ENCODE assay signal across 8 cellular contexts in genomic region chr18:62131305-62131909, GRCh38. TPM values are rescaled to one million over a fixed set of nuclear protein-coding genes. Genes with fewer than 3 reads are reported as not detected.
DNase-seq lines count a peak whose midpoint lies in the region; ATAC-seq and TF ChIP-seq lines count a peak whose summit lies in the region.

No MANE protein-coding gene starts in this region.

- H3K27me3 ChIP-seq in adrenal gland (no peaks in the 10 kb centered on the region), right atrium auricular region (no peaks in the 10 kb centered on the region)

- H3K27ac ChIP-seq in adrenal gland (no peak overlapping the region), right atrium auricular region (no peak overlapping the region)

- peak; percentile 72 to 98 (median 92) for TF ChIP-seq CTCF in adrenal gland (IDR thresholded peaks at IDR 0.05)
- TF ChIP-seq CTCF in right atrium auricular region (IDR thresholded peaks at IDR 0.05) = peak; percentile 66 to 90

- H3K36me3 ChIP-seq in adrenal gland (replicated peaks in 1 of 2) = no peaks in the 10 kb centered on the region
- H3K36me3 ChIP-seq in right atrium auricular region = no peaks in the 10 kb centered on the region

- H3K4me3 ChIP-seq in adrenal gland (no peak overlapping the region), right atrium auricular region (no peak overlapping the region), skeletal muscle cell (ENCODE audit: low read depth, low read length) (no peak overlapping the region)

- intact Hi-C loops in adrenal gland (cut with DNase I) = loop anchor here (5.0 to 10.0 kb wide), 3 partner anchors 227 to 577 kb away; no protein-coding TSS in a partner anchor

- DNase-seq in DMS79 treated with DMSO at 0.1 percent for 48 hours (lab: John Stamatoyannopoulos, UW) (peak; percentile 52), LoVo (ENCODE audit: low spot score) (peak; percentile 65), SKM-1 (lab: John Stamatoyannopoulos, UW; ENCODE audit: unreplicated experiment) (peak; percentile 26), adrenal gland (peak; percentile 48 to 74 (median 54)), right atrium auricular region (ENCODE audit: low spot score) (no peak), skeletal muscle cell (ENCODE audit: low read depth) (peak; percentile 29), NCI-H2029 (lab: John Stamatoyannopoulos, UW) (no peak)

- ATAC-seq in GM21529 (IDR thresholded peaks at IDR 0.05; ENCODE audit: unreplicated experiment) = peak; percentile 76

- WGBS in adrenal gland, 4 donors = 64 to 91% (median 91%) methylated on average over 2 of the region's 2 CpGs

- no peak for TF ChIP-seq POLR2A in adrenal gland (IDR thresholded peaks at IDR 0.05)

- no peaks in the 10 kb centered on the region for H3K9me3 ChIP-seq in adrenal gland (replicated peaks in 1 of 3)
- no peaks in the 10 kb centered on the region for H3K9me3 ChIP-seq in right atrium auricular region

- no peaks in the 10 kb centered on the region for H3K4me1 ChIP-seq in adrenal gland (replicated peaks in 1 of 2)
- no peaks in the 10 kb centered on the region for H3K4me1 ChIP-seq in right atrium auricular region

RNA-seq across cellular contexts. Expression of gene PIGN, which starts 55.4 kb away (rescaled TPM):
- 10 to 100 TPM; 16.5 to 50.5 (median 26.6) TPM for total RNA-seq in adrenal gland
- 10 to 100 TPM in 1 of 3 donors, 1 to 10 TPM in 2; 4.4 to 19.2 (median 6.2) TPM for polyA plus RNA-seq in adrenal gland
- 10 to 100 TPM; 10.8 to 16.8 TPM for total RNA-seq in right atrium auricular region

RNA-seq across cellular contexts. Expression of gene RELCH, which starts 55.6 kb away (rescaled TPM):
- total RNA-seq in adrenal gland (10 to 100 TPM; 15.6 to 45.5 (median 29.0) TPM), right atrium auricular region (10 to 100 TPM; 11.1 to 16.7 TPM)
- 10 to 100 TPM; 16.7 to 25.0 (median 17.5) TPM for polyA plus RNA-seq in adrenal gland

Comparison
In these comparisons a context has a peak if more than half of its experiments do, and no peak if none do; other contexts are left out.
1. DNase-seq: peak in DMS79 treated with DMSO at 0.1 percent for 48 hours (single experiment), LoVo (single experiment), SKM-1 (single experiment), adrenal gland (7 of 7) and skeletal muscle cell (single experiment); none in right atrium auricular region (single experiment) and NCI-H2029 (single experiment).